In the genomic region with DNA sequence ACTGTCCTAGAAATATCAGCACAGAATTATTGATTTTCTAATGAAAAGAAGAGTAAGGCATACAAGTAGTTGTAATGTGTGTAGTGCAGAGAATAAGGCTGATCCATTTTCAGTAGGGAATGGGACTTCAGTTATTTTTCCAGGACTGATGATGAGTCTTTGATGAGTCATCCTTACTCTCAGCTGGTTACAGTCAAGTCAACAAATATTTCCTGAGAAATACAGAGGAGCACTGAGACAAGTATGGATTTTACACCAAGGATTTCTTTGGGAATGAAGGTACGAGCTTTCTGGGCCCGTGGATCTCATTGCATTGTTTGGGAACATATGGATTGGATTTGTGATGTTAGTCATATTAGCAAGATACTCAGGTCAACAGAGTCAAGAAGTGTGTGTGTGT, we compare ENCODE assay signal across 1 cellular context.
TF ChIP-seq lines count a peak whose summit lies in the region.

No MANE protein-coding gene starts in this region.

TF ChIP-seq in SK-N-SH treated with all-trans-retinoic acid at 6 μM for 48 hours, 23 proteins besides CTCF, POLR2A, EP300 and RAD21 (continued from another document):
- TF ChIP-seq BACH2 (CRISPR knock-in tag; IDR thresholded peaks at IDR 0.05; ENCODE audit: borderline replicate concordance) (no peak), ARNTL (CRISPR knock-in tag; IDR thresholded peaks at IDR 0.05; ENCODE audit: borderline replicate concordance, low read depth) (no peak), ZC3H10 (CRISPR knock-in tag; IDR thresholded peaks at IDR 0.05) (no peak), ESRRG (CRISPR knock-in tag; IDR thresholded peaks at IDR 0.05) (no peak), RARB (CRISPR knock-in tag; IDR thresholded peaks at IDR 0.05) (no peak), TSHZ2 (CRISPR knock-in tag; IDR thresholded peaks at IDR 0.05) (no peak), PPARA (CRISPR knock-in tag; IDR thresholded peaks at IDR 0.05; ENCODE audit: borderline replicate concordance) (no peak)
TF ChIP-seq in SK-N-SH treated with all-trans-retinoic acid at 6 μM for 48 hours: peak in this region for 0.
